Comparison of ENCODE assay signal across 18 cellular contexts in genomic region chr11:66936326-66936725, GRCh38. TPM values are rescaled to one million over a fixed set of nuclear protein-coding genes. Genes with fewer than 3 reads are reported as not detected.
A peak's percentile ranks its signal among the peaks of the same experiment; 100 is the strongest.
DNase-seq lines count a peak whose midpoint lies in the region; ATAC-seq, FAIRE-seq and TF ChIP-seq lines count a peak whose summit lies in the region.
"Had no signal": no experiment of that assay in that cellular context is flagged by ENCODE, and none has a peak within 500 bp of the region (broad histone marks: within the 10 kb centered on the region; RNA-seq: fewer than 3 reads in every experiment).

No MANE protein-coding gene starts in this region.

- CTCF ChIA-PET in AG04450 (lab: Charles Lee) = interaction anchor here (0.6 to 0.8 kb wide), 4 partner anchors 17 to 143 kb away, joined by 3 to 8 read pairs (median 3); no protein-coding TSS in a partner anchor
- CTCF ChIA-PET in K562 (lab: Yijun Ruan, JAX; ENCODE audit: low intra/inter-chr PET ratio) = no interaction called here

- no peak overlapping the region; a peak in 1 of 4 replicates for H3K9ac ChIP-seq in K562 (ENCODE audit: insufficient read depth in 1 of 2, low read depth in 2 of 2, low read length in 2 of 2)

- ATAC-seq in K562 (no peak), heart right ventricle (no peak)
- ATAC-seq: pancreas; stimulated activated effector memory CD8-positive, alpha-beta T cell treated with anti-CD3 and anti-CD28 coated beads, Interleukin-12 subunit alpha, Interleukin-12 subunit beta, amount 100 ng/mL, for 72 hours had no signal

- WGBS in K562 (ENCODE audit: insufficient coverage, low coverage, missing lambda C conversion rate) = 12% methylated on average over 2 of the region's 2 CpGs
- WGBS in heart right ventricle, 2 donors = 69 to 82% methylated on average over 2 of the region's 2 CpGs

- H3K79me2 ChIP-seq in K562 (ENCODE audit: control insufficient read depth, insufficient read depth, low read length) = no peaks in the 10 kb centered on the region; the same call in 2 of the 3 replicates

- H4K20me1 ChIP-seq in K562 (replicated peaks; ENCODE audit: control insufficient read depth, insufficient read depth, low read length) = no peaks in the 10 kb centered on the region

- no peak for TF ChIP-seq CTCF in AG04450 (IDR thresholded peaks at IDR 0.05; ENCODE audit: low read depth, low read length)
- TF ChIP-seq CTCF in K562 (IDR thresholded peaks at IDR 0.05 in 2 of 3, conservative IDR thresholded peaks at IDR 0.05 in 1 of 3; ENCODE audit: insufficient read depth in 2 of 3, low read depth in 1 of 3, low read length in 3 of 3) = no peak
- TF ChIP-seq CTCF in fibroblast of villous mesenchyme (IDR thresholded peaks at IDR 0.05; ENCODE audit: insufficient read depth, low read depth, low read length) = no peak
- TF ChIP-seq CTCF in heart right ventricle (IDR thresholded peaks at IDR 0.05) = no peak

- H3K9me3 ChIP-seq in AG04450 (ENCODE audit: control insufficient read depth, insufficient read depth, low read length) (no peaks in the 10 kb centered on the region), K562 (replicated peaks; ENCODE audit: control insufficient read depth, insufficient read depth, low read depth, low read length) (no peaks in the 10 kb centered on the region), heart right ventricle (peaks cover 0 to 6% (median 0%) of the 10 kb centered on the region in 11 donors)
- H3K9me3 ChIP-seq: pancreas had no signal

- FAIRE-seq in K562 (lab: Jason Lieb, UNC) = no peak
- FAIRE-seq: endothelial cell of umbilical vein, pancreas, small intestine had no signal

- H3K4me2 ChIP-seq in K562 (ENCODE audit: insufficient read depth, low read length) = no peak overlapping the region

- H3K27me3 ChIP-seq in AG04450 (ENCODE audit: control insufficient read depth, insufficient read depth, low read length) (no peaks in the 10 kb centered on the region), K562 (ENCODE audit: control insufficient read depth in 2 of 2, insufficient read depth in 2 of 2, low read length in 2 of 2) (no peaks in the 10 kb centered on the region), heart right ventricle (peaks cover 0 to 5% (median 0%) of the 10 kb centered on the region in 7 donors)
- H3K27me3 ChIP-seq: pancreas had no signal

- H3K36me3 ChIP-seq in K562 (ENCODE audit: control insufficient read depth, insufficient read depth, low read length) = no peaks in the 10 kb centered on the region; the same call in 2 of the 3 replicates
- no peaks in the 10 kb centered on the region for H3K36me3 ChIP-seq in heart right ventricle
- H3K36me3 ChIP-seq: pancreas had no signal

- peaks cover 18 to 53% of the 10 kb centered on the region in 2 experiments for H3K4me1 ChIP-seq in K562 (replicated peaks in 1 of 2; ENCODE audit: control insufficient read depth in 2 of 2, insufficient read depth in 2 of 2, low read length in 2 of 2)
- H3K4me1 ChIP-seq in heart right ventricle = no peaks in the 10 kb centered on the region
- H3K4me1 ChIP-seq: pancreas had no signal

- no peak overlapping the region for H2AFZ ChIP-seq in K562 (ENCODE audit: low read depth, low read length)

- no peak for TF ChIP-seq POLR2A in K562 (conservative IDR thresholded peaks at IDR 0.05)

- H3K4me3 ChIP-seq in AG04450 (ENCODE audit: low read depth, low read length) (no peak overlapping the region), K562 (no peak overlapping the region), fibroblast of villous mesenchyme (ENCODE audit: low read depth, low read length) (no peak overlapping the region), heart right ventricle (no peak overlapping the region)
- H3K4me3 ChIP-seq: pancreas had no signal

- H3K9me1 ChIP-seq in K562 (ENCODE audit: control insufficient read depth, insufficient read depth, low read length) = no peaks in the 10 kb centered on the region

- in situ Hi-C loops in K562 (cut with MboI) = no loop called here

- peak; percentile 87 for DNase-seq in AG04450 (ENCODE audit: low read depth, low spot score)
- DNase-seq in HuH-7.5 (ENCODE audit: low spot score) = peak; percentile 91
- no peak for DNase-seq in K562 (ENCODE audit: extremely low read depth in 1 of 4, low spot score in 3 of 4)
- peak; percentile 93 for DNase-seq in fibroblast of villous mesenchyme (ENCODE audit: low read depth)
- DNase-seq in NCI-H524 treated with DMSO at 0.1 percent for 48 hours (lab: John Stamatoyannopoulos, UW) = no peak
- DNase-seq in heart right ventricle = no peak
- no peak for DNase-seq in NCI-H2196 treated with DMSO at 0.1 percent for 48 hours (lab: John Stamatoyannopoulos, UW; ENCODE audit: unreplicated experiment)
- no peak for DNase-seq in DMS153 treated with DMSO at 0.1 percent for 48 hours (lab: John Stamatoyannopoulos, UW; ENCODE audit: unreplicated experiment)
- DNase-seq: ACHN; activated CD4-positive, alpha-beta T cell treated with anti-CD3 and anti-CD28 coated beads, Interleukin-2, amount 50 U/mL, for 48 hours; activated naive CD8-positive, alpha-beta T cell treated with anti-CD3 and anti-CD28 coated beads for 36 hours; activated T-cell treated with anti-CD3 and anti-CD28 coated beads, Interleukin-2, amount 50 U/mL, for 24 hours; hippocampal formation; NCI-H1930; pancreas; small intestine had no signal

- TF ChIP-seq RAD21 in K562 (CRISPR knock-in tag; conservative IDR thresholded peaks at IDR 0.05 in 1 of 2, IDR thresholded peaks at IDR 0.05 in 1 of 2) = no peak

- intact Hi-C loops in K562 (cut with micrococcal nuclease) (no loop called here), heart right ventricle (cut with DNase I) (no loop called here)

- no TSS peak for BruUV-seq in K562 (replicated peaks; lab: Mats Ljungman, UMichigan)

- H3K27ac ChIP-seq in AG04450 (ENCODE audit: low read depth, low read length) = no peak overlapping the region
- peak overlapping the region; percentile 15 for H3K27ac ChIP-seq in K562 (ENCODE audit: extremely low read depth, low read depth, low read length)
- no peak overlapping the region for H3K27ac ChIP-seq in heart right ventricle
- H3K27ac ChIP-seq: pancreas had no signal

- TF ChIP-seq EP300 in K562 (IDR thresholded peaks at IDR 0.05; ENCODE audit: low read length) = no peak

- POLR2A ChIA-PET in AG04450 (lab: Yijun Ruan, JAX) = interaction anchor here (1.2 to 1.7 kb wide), 5 partner anchors 11 to 97 kb away, joined by 3 to 11 read pairs (median 3); partner anchors contain the start of gene PC
- POLR2A ChIA-PET in K562 (lab: Yijun Ruan, JAX) = interaction anchor here (0.6 to 1.7 kb wide), 5 partner anchors 12 to 146 kb away, joined by 3 to 10 read pairs (median 3); no protein-coding TSS in a partner anchor

TF ChIP-seq in K562, 482 proteins besides CTCF, POLR2A, EP300 and RAD21 (continues in another document):
- no peak for TF ChIP-seq CEBPG (CRISPR knock-in tag; IDR thresholded peaks at IDR 0.05)
- TF ChIP-seq CEBPG (tag; conservative IDR thresholded peaks at IDR 0.05 in 1 of 2, IDR thresholded peaks at IDR 0.05 in 1 of 2) = peak in 1 of 2 experiments; percentile 10; a peak in 1 of 4 replicates
- no peak for TF ChIP-seq EGR1 (conservative IDR thresholded peaks at IDR 0.05)
- TF ChIP-seq RBM25 (IDR thresholded peaks at IDR 0.05; ENCODE audit: low read depth, low read length, severe bottlenecking) = peak; percentile 92

RNA-seq across cellular contexts. Expression of gene PC, which starts 21.9 kb away (rescaled TPM):
- polyA plus RNA-seq in AG04450 (2011; rRNA removed) (12.1 and 12.6 TPM in 2 replicates), K562 (2011; rRNA removed) (6.1 and 11.2 TPM in 2 replicates), K562 (2014; fragmentation: Illumina TruSeq; extraction: Trizol) (13.7 and 20.7 TPM in 2 replicates), K562 (2014; fragmentation: Nextera tagmentation; extraction: Ambion mirVana) (under 1 TPM; 0.94 to 0.97 TPM), K562 (2014; rRNA removed) (10.4 and 26.1 TPM in 2 replicates), heart right ventricle (10 to 100 TPM; 13.2 to 26.0 TPM)
- polyA minus RNA-seq in AG04450 (2011; rRNA and poly(A)+ RNA removed) = 22.1 and 23.8 TPM in 2 replicates
- 53.4 and 88.6 TPM in 2 replicates for total RNA-seq in K562 (2011; cell fraction: chromatin; rRNA removed; ENCODE audit: low replicate concordance)
- total RNA-seq in K562 (2011; cell fraction: nucleolus; rRNA removed) = 47.2 and 61.2 TPM in 2 replicates
- total RNA-seq in K562 (2011; cell fraction: nucleoplasm; rRNA removed) = 25.8 and 29.3 TPM in 2 replicates
- total RNA-seq in K562 (2014; rRNA removed) (11.1 and 22.7 TPM in 2 replicates), K562 (2014; rRNA removed; fragmentation: Illumina TruSeq; extraction: Trizol) (4.4 and 8.4 TPM in 2 replicates), K562 (2015; rRNA removed; fragmentation: Illumina TruSeq; extraction: Trizol) (8.7 and 9.9 TPM in 2 replicates), K562 (2021) (38.0 and 38.4 TPM in 2 replicates), fibroblast of villous mesenchyme (11.7 and 12.6 TPM in 2 replicates), heart right ventricle (10 to 100 TPM in 7 of 10 donors, 1 to 10 TPM in 3; 6.8 to 18.5 (median 11.0) TPM)
- 5.8 and 9.3 TPM in 2 replicates for polyA plus RNA-seq in K562 (2011; cell fraction: cytosol; rRNA removed)
- polyA plus RNA-seq in K562 (2011; cell fraction: nucleus; rRNA removed) = 43.6 and 55.7 TPM in 2 replicates
- 21.3 and 21.6 TPM in 2 replicates for polyA plus RNA-seq in K562 (2012)
- polyA minus RNA-seq in K562 (2011; rRNA and poly(A)+ RNA removed) = 6.5 and 7.7 TPM in 2 replicates
- 10.8 and 16.8 TPM in 2 replicates for polyA minus RNA-seq in K562 (2011; cell fraction: cytosol; rRNA and poly(A)+ RNA removed)
- polyA minus RNA-seq in K562 (2011; cell fraction: nucleus; rRNA and poly(A)+ RNA removed) = 13.3 and 13.7 TPM in 2 replicates

RNA-seq across cellular contexts. Expression of gene C11orf86, which starts 38.8 kb away (rescaled TPM):
- not detected in 2 replicates for polyA plus RNA-seq in AG04450 (2011; rRNA removed)
- not detected in 2 replicates for polyA minus RNA-seq in AG04450 (2011; rRNA and poly(A)+ RNA removed)
- not detected in 2 replicates for total RNA-seq in K562 (2011; cell fraction: chromatin; rRNA removed; ENCODE audit: low replicate concordance)
- not detected in 2 replicates for total RNA-seq in K562 (2011; cell fraction: nucleolus; rRNA removed)
- total RNA-seq in K562 (2011; cell fraction: nucleoplasm; rRNA removed) = not detected in 2 replicates
- total RNA-seq in K562 (2014; rRNA removed) = not detected in 2 replicates
- total RNA-seq in K562 (2014; rRNA removed; fragmentation: Illumina TruSeq; extraction: Trizol) = not detected in 2 replicates
- not detected in 2 replicates for total RNA-seq in K562 (2015; rRNA removed; fragmentation: Illumina TruSeq; extraction: Trizol)
- not detected in 2 replicates for total RNA-seq in K562 (2021)
- not detected in 2 replicates for polyA plus RNA-seq in K562 (2011; rRNA removed)
- not detected in 2 replicates for polyA plus RNA-seq in K562 (2011; cell fraction: cytosol; rRNA removed)
- polyA plus RNA-seq in K562 (2011; cell fraction: nucleus; rRNA removed) = not detected in 2 replicates
- polyA plus RNA-seq in K562 (2012) = not detected in 2 replicates
- polyA plus RNA-seq in K562 (2014; fragmentation: Illumina TruSeq; extraction: Trizol) = not detected in 2 replicates
- not detected for polyA plus RNA-seq in K562 (2014; fragmentation: Nextera tagmentation; extraction: Ambion mirVana)
- not detected in 2 replicates for polyA plus RNA-seq in K562 (2014; rRNA removed)
- polyA minus RNA-seq in K562 (2011; rRNA and poly(A)+ RNA removed) = not detected in 2 replicates
- polyA minus RNA-seq in K562 (2011; cell fraction: cytosol; rRNA and poly(A)+ RNA removed) = 1.1 TPM in 1 of 2 replicates, not detected in the other
- polyA minus RNA-seq in K562 (2011; cell fraction: nucleus; rRNA and poly(A)+ RNA removed) = not detected in 2 replicates
- total RNA-seq in fibroblast of villous mesenchyme = not detected in 2 replicates
- total RNA-seq in heart right ventricle = not detected
- polyA plus RNA-seq in heart right ventricle = not detected
- total RNA-seq: activated naive CD8-positive, alpha-beta T cell treated with anti-CD3 and anti-CD28 coated beads for 36 hours; endothelial cell of umbilical vein had no signal
- polyA plus RNA-seq: endothelial cell of umbilical vein had no signal

Comparison
In these comparisons a context has a peak if more than half of its experiments do, and no peak if none do; other contexts are left out.
1. DNase-seq: peak in AG04450 (single experiment), HuH-7.5 (single experiment) and fibroblast of villous mesenchyme (single experiment); none in K562 (0 of 4), NCI-H524 treated with DMSO at 0.1 percent for 48 hours (single experiment), heart right ventricle (0 of 2), NCI-H2196 treated with DMSO at 0.1 percent for 48 hours (single experiment) and DMS153 treated with DMSO at 0.1 percent for 48 hours (single experiment).